9 cellular contexts compared by ENCODE assay signal in the genomic region with DNA sequence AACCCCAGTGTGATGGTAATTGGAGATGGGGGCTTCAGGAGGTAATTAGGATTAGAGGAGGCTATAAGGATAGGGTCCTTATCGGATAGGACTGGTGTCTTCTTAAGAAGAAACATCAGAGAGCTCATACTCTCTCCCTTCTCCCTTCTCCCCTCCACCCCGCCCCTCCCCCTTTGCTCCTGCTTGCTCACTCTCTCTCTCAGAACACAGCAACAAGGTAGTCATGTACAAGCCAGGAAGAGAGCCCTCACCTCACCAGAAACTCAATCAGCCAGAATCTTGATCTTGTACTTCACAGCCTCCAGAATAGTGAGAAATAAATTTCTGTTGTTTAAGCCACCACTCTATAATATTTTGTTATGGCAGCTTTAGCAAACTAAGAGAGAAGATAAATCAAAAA.
DNase-seq lines count a peak whose midpoint lies in the region; ATAC-seq lines count a peak whose summit lies in the region.
"Had no signal": no experiment of that assay in that cellular context is flagged by ENCODE, and none has a peak within 500 bp of the region (broad histone marks: within the 10 kb centered on the region; RNA-seq: fewer than 3 reads in every experiment).

No MANE protein-coding gene starts in this region.

- DNase-seq in ACHN = peak; percentile 46
- peak; percentile 66 for DNase-seq in ELF-1 (ENCODE audit: low read depth, low spot score)
- peak; percentile 28 to 42 for DNase-seq in activated CD4-positive, alpha-beta T cell treated with anti-CD3 and anti-CD28 coated beads, Interleukin-2, amount 50 U/mL, for 48 hours
- DNase-seq in islet precursor cell = peak; percentile 82
- DNase-seq in kidney glomerular epithelial cell (lab: John Stamatoyannopoulos, UW) = no peak
- DNase-seq in DMS114 treated with DMSO at 0.1 percent for 48 hours (lab: John Stamatoyannopoulos, UW; ENCODE audit: unreplicated experiment) = no peak
- DNase-seq: Caco-2, substantia nigra had no signal

- in situ Hi-C loops in ACHN (cut with HindIII; ENCODE audit: low pct_ligation_motif_present, low pct_unique_long_range_greater_than_20kb, low sequenced_read_pairs) = no loop called here

- no peak for ATAC-seq in GM18867 (IDR thresholded peaks at IDR 0.05; ENCODE audit: unreplicated experiment)

Comparison
In these comparisons a context has a peak if more than half of its experiments do, and no peak if none do; other contexts are left out.
1. DNase-seq: peak in ACHN (single experiment), ELF-1 (single experiment), activated CD4-positive, alpha-beta T cell treated with anti-CD3 and anti-CD28 coated beads, Interleukin-2, amount 50 U/mL, for 48 hours (2 of 2) and islet precursor cell (single experiment); none in kidney glomerular epithelial cell (single experiment) and DMS114 treated with DMSO at 0.1 percent for 48 hours (single experiment).